ENCODE assay signal across 14 cellular contexts in the genomic region with DNA sequence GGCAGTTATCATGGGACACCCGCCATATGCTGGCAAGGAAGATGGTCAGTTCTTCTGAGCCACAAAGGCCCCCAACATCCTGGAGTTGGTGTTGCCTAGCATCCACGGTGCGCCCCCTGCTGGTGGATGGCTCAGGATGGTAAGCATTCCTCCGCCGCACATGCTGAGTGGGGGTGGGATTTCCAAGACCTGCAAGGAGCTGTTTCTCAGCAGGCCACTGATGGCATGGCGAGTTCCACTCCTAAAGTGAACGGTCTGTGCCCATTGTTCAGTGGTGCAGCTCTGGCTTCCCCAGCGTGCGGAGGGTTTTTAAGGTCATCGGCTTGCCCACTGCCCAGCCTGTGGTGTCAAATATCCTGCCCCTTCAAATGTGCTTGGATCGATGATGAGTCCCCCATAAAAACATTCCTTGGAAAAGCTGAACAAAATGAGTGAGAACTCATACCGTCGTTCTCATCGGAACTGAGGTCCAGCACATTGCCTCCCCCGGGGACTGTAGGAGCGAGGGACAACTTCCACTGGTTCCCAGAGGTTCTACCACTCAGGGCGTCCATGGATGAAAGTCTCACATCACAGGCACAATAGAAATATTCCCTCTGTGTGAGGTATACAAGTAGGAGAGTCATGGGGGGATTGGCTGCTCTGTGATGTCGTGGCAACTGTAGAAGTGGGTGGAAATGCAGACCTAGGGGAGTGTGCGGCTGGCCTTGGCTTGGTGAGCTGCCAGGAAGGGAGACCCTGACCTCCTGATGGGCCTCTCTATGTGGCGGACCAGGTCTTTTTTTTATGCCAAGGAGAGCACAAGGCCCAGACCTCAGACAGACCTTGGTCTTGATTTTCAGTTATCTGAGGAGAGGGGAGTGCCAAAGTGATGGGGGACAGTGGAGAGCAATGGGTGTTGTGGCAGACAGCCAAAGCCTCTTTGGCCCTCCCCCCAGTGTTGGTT.
A peak's percentile ranks its signal among the peaks of the same experiment; 100 is the strongest.
DNase-seq lines count a peak whose midpoint lies in the region; ATAC-seq and TF ChIP-seq lines count a peak whose summit lies in the region.
"Had no signal": no experiment of that assay in that cellular context is flagged by ENCODE, and none has a peak within 500 bp of the region (broad histone marks: within the 10 kb centered on the region; RNA-seq: fewer than 3 reads in every experiment).

No MANE protein-coding gene starts in this region.

- no peaks in the 10 kb centered on the region for H3K4me1 ChIP-seq in CD8-positive, alpha-beta memory T cell (ENCODE audit: insufficient read depth, low read length)
- no peaks in the 10 kb centered on the region for H3K4me1 ChIP-seq in CD4-positive, alpha-beta memory T cell (ENCODE audit: insufficient read depth, low read length)

- peaks cover 53 to 99% (median 93%) of the 10 kb centered on the region in 3 donors for H3K36me3 Mint-ChIP-seq in CD8-positive, alpha-beta memory T cell
- H3K36me3 Mint-ChIP-seq in CD4-positive, alpha-beta memory T cell = peaks cover 79 to 100% of the 10 kb centered on the region in 2 donors

- no peak overlapping the region for H3K27ac Mint-ChIP-seq in CD8-positive, alpha-beta memory T cell
- peak overlapping the region in 1 of 7 donors; percentile 47 for H3K27ac Mint-ChIP-seq in CD4-positive, alpha-beta memory T cell
- H3K27ac Mint-ChIP-seq: activated naive CD8-positive, alpha-beta T cell treated with anti-CD3 and anti-CD28 coated beads, Interleukin-2, amount 50 U/mL, for 24 hours; CD4-positive, CD25-positive, alpha-beta regulatory T cell; stimulated activated naive CD8-positive, alpha-beta T cell treated with anti-CD3 and anti-CD28 coated beads, Interleukin-15, Interleukin-2, amounts not matched to agents 100 ng/mL and 50 ng/mL, for 24 hours had no signal

- no peaks in the 10 kb centered on the region for H3K4me1 Mint-ChIP-seq in CD8-positive, alpha-beta memory T cell
- peaks cover 0 to 1% (median 0%) of the 10 kb centered on the region in 4 donors for H3K4me1 Mint-ChIP-seq in CD4-positive, alpha-beta memory T cell
- H3K4me1 Mint-ChIP-seq: activated naive CD8-positive, alpha-beta T cell treated with anti-CD3 and anti-CD28 coated beads, Interleukin-2, amount 50 U/mL, for 24 hours; CD4-positive, CD25-positive, alpha-beta regulatory T cell had no signal

- no peak overlapping the region for H3K4me3 Mint-ChIP-seq in CD8-positive, alpha-beta memory T cell
- no peak overlapping the region for H3K4me3 Mint-ChIP-seq in CD4-positive, alpha-beta memory T cell
- H3K4me3 Mint-ChIP-seq: activated naive CD8-positive, alpha-beta T cell treated with anti-CD3 and anti-CD28 coated beads, Interleukin-2, amount 50 U/mL, for 24 hours; stimulated activated naive CD8-positive, alpha-beta T cell treated with anti-CD3 and anti-CD28 coated beads, Interleukin-15, Interleukin-2, amounts not matched to agents 100 ng/mL and 50 ng/mL, for 24 hours had no signal

- ATAC-seq in GM21423 (IDR thresholded peaks at IDR 0.05; ENCODE audit: unreplicated experiment) = no peak
- no peak for ATAC-seq in GM19395 (IDR thresholded peaks at IDR 0.05; ENCODE audit: unreplicated experiment)
- ATAC-seq: activated naive CD8-positive, alpha-beta T cell treated with anti-CD3 and anti-CD28 coated beads, Interleukin-2, amount 50 U/mL, for 24 hours had no signal

- no peaks in the 10 kb centered on the region for H3K27me3 ChIP-seq in CD8-positive, alpha-beta memory T cell (ENCODE audit: insufficient read depth, low read length, poor library complexity, severe bottlenecking)
- no peaks in the 10 kb centered on the region for H3K27me3 ChIP-seq in CD4-positive, alpha-beta memory T cell (ENCODE audit: insufficient read depth, low read length)

- H3K36me3 ChIP-seq in CD8-positive, alpha-beta memory T cell (ENCODE audit: insufficient read depth, low read length) = peaks cover 59% of the 10 kb centered on the region
- H3K36me3 ChIP-seq in CD4-positive, alpha-beta memory T cell (ENCODE audit: insufficient read depth, low read length) = peaks cover 31% of the 10 kb centered on the region

- intact Hi-C loops in posterior vena cava (cut with DNase I) = no loop called here
- intact Hi-C loops in CD4-positive, alpha-beta memory T cell (cut with micrococcal nuclease) = no loop called here

- peaks cover 0 to 2% of the 10 kb centered on the region in 2 donors for H3K27me3 Mint-ChIP-seq in CD8-positive, alpha-beta memory T cell
- H3K27me3 Mint-ChIP-seq in CD4-positive, alpha-beta memory T cell = no peaks in the 10 kb centered on the region
- H3K27me3 Mint-ChIP-seq: activated naive CD8-positive, alpha-beta T cell treated with anti-CD3 and anti-CD28 coated beads, Interleukin-2, amount 50 U/mL, for 24 hours; CD4-positive, CD25-positive, alpha-beta regulatory T cell; stimulated activated naive CD8-positive, alpha-beta T cell treated with anti-CD3 and anti-CD28 coated beads, Interleukin-15, Interleukin-2, amounts not matched to agents 100 ng/mL and 50 ng/mL, for 24 hours had no signal

- H3K4me3 ChIP-seq in CD8-positive, alpha-beta memory T cell (ENCODE audit: low read length) = peak overlapping the region; percentile 22
- no peak overlapping the region for H3K4me3 ChIP-seq in HFF-Myc (replicated peaks; ENCODE audit: low read depth, low read length)
- H3K4me3 ChIP-seq in CD4-positive, alpha-beta memory T cell (ENCODE audit: low read length in 2 of 2) = peak overlapping the region in 1 of 2 donors; percentile 27

- DNase-seq in CD8-positive, alpha-beta memory T cell = peak in 1 of 5 donors; percentile 26
- DNase-seq in HFF-Myc (ENCODE audit: extremely low read depth, low read depth) (no peak), ecto neural progenitor cell (ENCODE audit: low spot score) (peak; percentile 16), posterior vena cava (ENCODE audit: low spot score) (peak; percentile 68), T-helper 2 cell (no peak)
- no peak for DNase-seq in CD4-positive, alpha-beta memory T cell
- DNase-seq: activated naive CD8-positive, alpha-beta T cell treated with anti-CD3 and anti-CD28 coated beads, Interleukin-2, amount 50 U/mL, for 24 hours; CD4-positive, CD25-positive, alpha-beta regulatory T cell; NCI-H1694 treated with DMSO at 0.1 percent for 48 hours; NCI-H526 treated with DMSO at 0.1 percent for 48 hours had no signal

- peaks cover 94% of the 10 kb centered on the region for H3K9me3 ChIP-seq in CD8-positive, alpha-beta memory T cell (ENCODE audit: low read length)
- peaks cover 24 to 97% of the 10 kb centered on the region in 2 donors for H3K9me3 ChIP-seq in CD4-positive, alpha-beta memory T cell (ENCODE audit: control insufficient read depth in 1 of 2, low read length in 2 of 2)

- POLR2A ChIA-PET in CD8-positive, alpha-beta memory T cell (lab: Charles Lee) = no interaction called here
- POLR2A ChIA-PET in CD4-positive, alpha-beta memory T cell (lab: Charles Lee; ENCODE audit: partially characterized antibody) = no interaction called here

- no peak overlapping the region for H3K27ac ChIP-seq in CD8-positive, alpha-beta memory T cell (ENCODE audit: low read depth, low read length)
- H3K27ac ChIP-seq in CD4-positive, alpha-beta memory T cell (ENCODE audit: low read depth, low read length) = no peak overlapping the region
- H3K27ac ChIP-seq: KMS-11 had no signal

- TF ChIP-seq CTCF in HFF-Myc (IDR thresholded peaks at IDR 0.05; ENCODE audit: low read depth, low read length, missing control alignments) = peak; percentile 20

- peaks cover 26 to 100% (median 99%) of the 10 kb centered on the region in 5 donors for H3K9me3 Mint-ChIP-seq in CD8-positive, alpha-beta memory T cell
- H3K9me3 Mint-ChIP-seq in CD4-positive, alpha-beta memory T cell = peaks cover 2 to 100% (median 99%) of the 10 kb centered on the region in 8 donors

- CTCF ChIA-PET in CD8-positive, alpha-beta memory T cell (lab: Charles Lee) = no interaction called here
- CTCF ChIA-PET in CD4-positive, alpha-beta memory T cell (lab: Charles Lee; ENCODE audit: partially characterized antibody) = no interaction called here

Comparison
In these comparisons a context has a peak if more than half of its experiments do, and no peak if none do; other contexts are left out.
1. DNase-seq: peak in ecto neural progenitor cell (single experiment) and posterior vena cava (single experiment); none in HFF-Myc (single experiment), T-helper 2 cell (0 of 5) and CD4-positive, alpha-beta memory T cell (0 of 5).